Comparison of ENCODE assay signal across 9 cellular contexts in the genomic region with DNA sequence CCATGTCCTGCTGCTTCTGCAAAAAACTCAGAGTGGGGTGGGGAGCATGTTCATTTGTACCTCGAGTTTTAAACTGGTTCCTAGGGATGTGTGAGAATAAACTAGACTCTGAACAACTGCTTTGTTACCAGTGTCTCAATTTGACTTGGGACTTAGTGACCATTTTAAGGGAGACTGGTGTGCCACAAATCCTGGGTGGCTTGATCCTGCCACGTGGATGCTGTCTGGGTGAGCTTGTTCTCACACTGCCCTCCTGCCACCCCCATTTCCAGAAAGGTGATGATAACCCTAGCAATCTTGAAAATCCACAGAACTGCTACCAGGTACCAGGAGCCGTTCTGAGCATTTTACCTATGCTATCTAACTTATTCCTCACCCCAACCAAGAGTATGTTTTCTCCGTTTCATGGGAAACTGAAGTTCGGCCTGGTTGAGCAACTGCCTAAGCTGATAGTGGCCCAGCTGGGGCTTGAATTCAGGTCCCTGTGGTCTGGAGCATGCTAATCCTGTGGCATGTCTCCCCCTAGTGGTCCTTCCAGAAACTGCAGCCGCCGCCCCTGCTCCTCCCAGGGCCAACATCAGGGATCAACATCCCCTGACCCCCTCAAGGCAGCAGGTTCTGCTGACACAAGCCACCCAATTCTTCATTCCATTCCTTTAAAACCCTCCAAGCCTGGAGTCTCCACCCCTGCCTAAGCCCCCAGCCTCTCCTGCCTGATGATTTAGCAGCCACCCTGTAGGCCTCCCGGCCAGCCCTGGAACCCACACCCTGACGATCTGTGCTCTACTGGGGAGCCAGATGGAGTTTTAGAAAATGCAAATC. TPM values are rescaled to one million over a fixed set of nuclear protein-coding genes. Genes with fewer than 3 reads are reported as not detected.
DNase-seq lines count a peak whose midpoint lies in the region; ATAC-seq, FAIRE-seq and TF ChIP-seq lines count a peak whose summit lies in the region.
"Had no signal": no experiment of that assay in that cellular context is flagged by ENCODE, and none has a peak within 500 bp of the region (broad histone marks: within the 10 kb centered on the region; RNA-seq: fewer than 3 reads in every experiment).

No MANE protein-coding gene starts in this region.

- TF ChIP-seq CTCF in D721Med (IDR thresholded peaks at IDR 0.05; ENCODE audit: insufficient read depth, missing control alignments) = peak; percentile 82
- peak; percentile 82 to 97 (median 96) for TF ChIP-seq CTCF in ascending aorta (IDR thresholded peaks at IDR 0.05)

- H2AFZ ChIP-seq in Karpas-422 (ENCODE audit: low read length) = no peak overlapping the region

- H3K4me1 ChIP-seq in Karpas-422 (ENCODE audit: low read length) = no peaks in the 10 kb centered on the region
- H3K4me1 ChIP-seq in ascending aorta = no peaks in the 10 kb centered on the region

- H3K79me2 ChIP-seq in Karpas-422 (ENCODE audit: low read length) = no peaks in the 10 kb centered on the region

- intact Hi-C loops in ascending aorta (cut with DNase I) = loop anchor here (5.0 kb wide), 2 partner anchors 119 to 251 kb away; no protein-coding TSS in a partner anchor

- H3K27ac ChIP-seq in Karpas-422 (ENCODE audit: low read length) = no peak overlapping the region
- H3K27ac ChIP-seq in ascending aorta = no peak overlapping the region

- H3K4me3 ChIP-seq in Karpas-422 (ENCODE audit: low read length) (no peak overlapping the region), ascending aorta (no peak overlapping the region)

- H4K20me1 ChIP-seq in Karpas-422 (ENCODE audit: insufficient read depth, low read depth, low read length) = no peaks in the 10 kb centered on the region; the same call in none of the 2 replicates

- H3K36me3 ChIP-seq in Karpas-422 (ENCODE audit: insufficient read depth, low read length) (no peaks in the 10 kb centered on the region), ascending aorta (no peaks in the 10 kb centered on the region)

- no peaks in the 10 kb centered on the region for H3K9me3 ChIP-seq in Karpas-422 (ENCODE audit: low read length)
- no peaks in the 10 kb centered on the region for H3K9me3 ChIP-seq in ascending aorta

- no peaks in the 10 kb centered on the region for H3K9me2 ChIP-seq in Karpas-422 (replicated peaks; ENCODE audit: insufficient read depth, low read length)

- no peak overlapping the region for H3K9ac ChIP-seq in Karpas-422 (ENCODE audit: low read length)

- H3K27me3 ChIP-seq in Karpas-422 (ENCODE audit: low read length) (no peaks in the 10 kb centered on the region), ascending aorta (no peaks in the 10 kb centered on the region)

- ATAC-seq in GM21367 (IDR thresholded peaks at IDR 0.05; ENCODE audit: unreplicated experiment) (peak; percentile 46), GM19452 (IDR thresholded peaks at IDR 0.05; ENCODE audit: unreplicated experiment) (no peak)

- no peak overlapping the region for H3K4me2 ChIP-seq in Karpas-422 (ENCODE audit: low read depth, low read length, poor library complexity, severe bottlenecking)

- FAIRE-seq in D721Med (lab: Jason Lieb, UNC) = no peak

- DNase-seq in D721Med (ENCODE audit: insufficient read length, low spot score) = peak; percentile 74
- DNase-seq in Karpas-422 = peak; percentile 85
- DNase-seq in T-helper 22 cell (ENCODE audit: low read depth) = peak; percentile 31
- peak in 1 of 2 donors; percentile 79 for DNase-seq in ascending aorta (ENCODE audit: low spot score in 2 of 2)
- peak in 45 of 51 donors; percentile 5 to 79 (median 38) for DNase-seq in hypothalamus (lab: John Stamatoyannopoulos, UW)
- DNase-seq in stimulated activated CD4-positive, alpha-beta T cell treated with anti-CD3 and anti-CD28 coated beads, Interleukin-12 subunit alpha, Interleukin-12 subunit beta, amount 100 ng/mL, for 24 hours (ENCODE audit: low read depth in 2 of 2) = peak; percentile 63 to 88

RNA-seq across cellular contexts. Expression of a gene that starts 2.8 kb away (rescaled TPM):
- total RNA-seq in Karpas-422 (2014; rRNA removed; shearing (Covaris generic); ENCODE audit: low replicate concordance) = not detected in 2 replicates
- not detected for total RNA-seq in ascending aorta
- total RNA-seq: glomerular endothelial cell had no signal

RNA-seq across cellular contexts. Expression of a gene that starts 10.3 kb away (rescaled TPM):
- total RNA-seq in Karpas-422 (2014; rRNA removed; shearing (Covaris generic); ENCODE audit: low replicate concordance) = not detected in 2 replicates
- total RNA-seq in ascending aorta = not detected

RNA-seq across cellular contexts. Expression of a gene that starts 51.8 kb away (rescaled TPM):
- total RNA-seq in Karpas-422 (2014; rRNA removed; shearing (Covaris generic); ENCODE audit: low replicate concordance) = not detected in 2 replicates
- 7.6 TPM for total RNA-seq in ascending aorta
- total RNA-seq: glomerular endothelial cell had no signal
